ENCODE assay signal across 2 cellular contexts in the genomic region with DNA sequence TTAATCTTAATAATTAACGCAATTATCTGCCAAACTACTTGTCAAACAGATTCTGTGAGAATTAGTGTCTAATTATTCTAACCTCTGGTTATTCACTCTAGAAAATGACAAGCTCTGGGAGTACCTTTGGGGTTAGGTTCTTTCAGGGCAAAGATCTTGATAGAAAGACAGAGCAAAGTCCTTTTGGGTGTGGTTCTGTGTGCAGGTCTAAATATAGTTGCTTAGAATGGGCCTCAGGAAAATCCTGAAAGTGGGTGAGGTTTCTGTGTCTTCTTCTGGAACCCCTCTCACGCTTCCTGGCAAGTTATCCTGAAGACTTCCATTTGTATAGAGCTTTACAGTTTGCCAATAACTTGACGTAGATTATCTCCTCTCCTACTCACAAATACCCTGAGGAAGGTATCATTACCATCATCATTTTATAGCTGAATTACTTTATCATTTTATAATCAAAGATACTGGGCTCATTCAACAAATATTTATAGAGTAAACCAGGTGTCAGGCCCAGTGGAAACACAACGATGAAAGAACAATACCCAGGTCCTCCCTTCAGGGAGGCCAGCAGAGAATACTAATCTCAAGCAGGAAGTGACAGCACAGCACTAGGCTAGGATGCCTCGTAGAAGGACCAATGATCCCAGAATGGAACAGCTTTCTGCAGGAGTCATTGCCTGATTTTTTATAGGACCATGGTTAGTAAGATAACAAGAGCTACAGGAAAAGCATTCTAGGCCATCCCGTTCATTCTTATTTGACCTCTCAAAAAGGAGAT.
TF ChIP-seq lines count a peak whose summit lies in the region.

No MANE protein-coding gene starts in this region.

TF ChIP-seq in A549, 52 proteins besides CTCF, POLR2A, EP300 and RAD21:
- TF ChIP-seq, protein P1, sequence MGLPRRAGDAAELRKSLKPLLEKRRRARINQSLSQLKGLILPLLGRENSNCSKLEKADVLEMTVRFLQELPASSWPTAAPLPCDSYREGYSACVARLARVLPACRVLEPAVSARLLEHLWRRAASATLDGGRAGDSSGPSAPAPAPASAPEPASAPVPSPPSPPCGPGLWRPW (IDR thresholded peaks at IDR 0.05), result no peak
- TF ChIP-seq HDAC2 (IDR thresholded peaks at IDR 0.05), result no peak
- no peak for TF ChIP-seq BCL3 (IDR thresholded peaks at IDR 0.05)
- TF ChIP-seq NFE2L2 (conservative IDR thresholded peaks at IDR 0.05; ENCODE audit: low read length), result no peak
- no peak for TF ChIP-seq CEBPB (IDR thresholded peaks at IDR 0.05)
- TF ChIP-seq RCOR1 (IDR thresholded peaks at IDR 0.05; ENCODE audit: low read depth, low read length), result no peak
- TF ChIP-seq CHD2 (IDR thresholded peaks at IDR 0.05; ENCODE audit: low read length, partially characterized antibody), result no peak
- TF ChIP-seq ZC3H11A (IDR thresholded peaks at IDR 0.05), result no peak
- no peak for TF ChIP-seq MAX (IDR thresholded peaks at IDR 0.05)
- TF ChIP-seq, protein P2, sequence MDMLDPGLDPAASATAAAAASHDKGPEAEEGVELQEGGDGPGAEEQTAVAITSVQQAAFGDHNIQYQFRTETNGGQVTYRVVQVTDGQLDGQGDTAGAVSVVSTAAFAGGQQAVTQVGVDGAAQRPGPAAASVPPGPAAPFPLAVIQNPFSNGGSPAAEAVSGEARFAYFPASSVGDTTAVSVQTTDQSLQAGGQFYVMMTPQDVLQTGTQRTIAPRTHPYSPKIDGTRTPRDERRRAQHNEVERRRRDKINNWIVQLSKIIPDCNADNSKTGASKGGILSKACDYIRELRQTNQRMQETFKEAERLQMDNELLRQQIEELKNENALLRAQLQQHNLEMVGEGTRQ (IDR thresholded peaks at IDR 0.05), result no peak
- TF ChIP-seq, protein P3, sequence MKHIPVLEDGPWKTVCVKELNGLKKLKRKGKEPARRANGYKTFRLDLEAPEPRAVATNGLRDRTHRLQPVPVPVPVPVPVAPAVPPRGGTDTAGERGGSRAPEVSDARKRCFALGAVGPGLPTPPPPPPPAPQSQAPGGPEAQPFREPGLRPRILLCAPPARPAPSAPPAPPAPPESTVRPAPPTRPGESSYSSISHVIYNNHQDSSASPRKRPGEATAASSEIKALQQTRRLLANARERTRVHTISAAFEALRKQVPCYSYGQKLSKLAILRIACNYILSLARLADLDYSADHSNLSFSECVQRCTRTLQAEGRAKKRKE (CRISPR knock-in tag; IDR thresholded peaks at IDR 0.05; ENCODE audit: low read depth), result no peak
- no peak for TF ChIP-seq CBX8 (IDR thresholded peaks at IDR 0.05)
- TF ChIP-seq, protein P4, sequence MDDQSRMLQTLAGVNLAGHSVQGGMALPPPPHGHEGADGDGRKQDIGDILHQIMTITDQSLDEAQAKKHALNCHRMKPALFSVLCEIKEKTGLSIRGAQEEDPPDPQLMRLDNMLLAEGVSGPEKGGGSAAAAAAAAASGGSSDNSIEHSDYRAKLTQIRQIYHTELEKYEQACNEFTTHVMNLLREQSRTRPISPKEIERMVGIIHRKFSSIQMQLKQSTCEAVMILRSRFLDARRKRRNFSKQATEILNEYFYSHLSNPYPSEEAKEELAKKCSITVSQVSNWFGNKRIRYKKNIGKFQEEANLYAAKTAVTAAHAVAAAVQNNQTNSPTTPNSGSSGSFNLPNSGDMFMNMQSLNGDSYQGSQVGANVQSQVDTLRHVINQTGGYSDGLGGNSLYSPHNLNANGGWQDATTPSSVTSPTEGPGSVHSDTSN (IDR thresholded peaks at IDR 0.05), result no peak
- no peak for TF ChIP-seq ESRRA (IDR thresholded peaks at IDR 0.05; ENCODE audit: borderline replicate concordance, low read length)
- no peak for TF ChIP-seq FOSB (CRISPR knock-in tag; IDR thresholded peaks at IDR 0.05)
- TF ChIP-seq SMC3 (IDR thresholded peaks at IDR 0.05), result no peak
- TF ChIP-seq ELK1 (IDR thresholded peaks at IDR 0.05; ENCODE audit: low read depth, low read length), result no peak
- TF ChIP-seq SREBF2 (IDR thresholded peaks at IDR 0.05), result no peak
- no peak for TF ChIP-seq CBX2 (IDR thresholded peaks at IDR 0.05; ENCODE audit: borderline replicate concordance, low read depth)

TF ChIP-seq in IMR-90, 13 proteins besides CTCF, POLR2A, EP300 and RAD21:
- no peak for TF ChIP-seq MAFK (IDR thresholded peaks at IDR 0.05; ENCODE audit: low read depth, low read length)
- TF ChIP-seq CHD1 (IDR thresholded peaks at IDR 0.05; ENCODE audit: low read depth, low read length), result no peak
